In the genomic region with DNA sequence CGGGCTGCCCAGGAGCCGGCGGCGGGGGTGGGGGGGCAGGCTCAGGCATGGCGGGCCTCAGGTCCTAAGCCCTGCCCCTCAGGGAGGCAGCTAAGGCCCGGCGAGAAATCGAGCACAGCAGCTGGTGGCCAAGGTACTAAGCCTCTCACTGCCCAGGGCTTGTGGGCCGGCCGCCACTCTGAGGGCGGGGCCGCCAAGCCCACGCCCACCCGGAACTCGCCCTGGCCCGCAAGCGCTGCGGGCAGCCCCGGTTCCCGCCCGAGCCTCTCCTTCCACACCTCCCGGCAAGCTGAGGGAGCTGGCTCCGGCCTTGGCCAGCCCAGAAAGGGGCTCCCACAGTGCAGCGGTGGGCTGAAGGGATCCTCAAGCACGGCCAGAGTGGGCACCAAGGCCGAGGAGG, we compare ENCODE assay signal across 30 cellular contexts. TPM values are rescaled to one million over a fixed set of nuclear protein-coding genes. Genes with fewer than 3 reads are reported as not detected.
"Had no signal": no experiment of that assay in that cellular context is flagged by ENCODE, and none has a peak within 500 bp of the region (broad histone marks: within the 10 kb centered on the region; RNA-seq: fewer than 3 reads in every experiment).

No MANE protein-coding gene starts in this region.

- H3K9me3 Mint-ChIP-seq: stimulated activated effector memory CD8-positive, alpha-beta T cell treated with anti-CD3 and anti-CD28 coated beads, Interleukin-12 subunit alpha, Interleukin-12 subunit beta, amount 100 ng/mL, for 72 hours; stimulated activated memory B cell treated with anti-CD40 and anti-IgM and Interleukin-4, amounts not matched to agents 10 μg/mL and 1 μg/mL and 100 μg/mL, for 72 hours; stimulated activated naive CD8-positive, alpha-beta T cell treated with anti-CD3 and anti-CD28 coated beads, Interleukin-15, Interleukin-2, amounts not matched to agents 100 ng/mL and 50 ng/mL, for 24 hours; type B pancreatic cell had no signal

- H3K27ac Mint-ChIP-seq: stimulated activated effector memory CD8-positive, alpha-beta T cell treated with anti-CD3 and anti-CD28 coated beads, Interleukin-12 subunit alpha, Interleukin-12 subunit beta, amount 100 ng/mL, for 72 hours; stimulated activated memory B cell treated with anti-CD40 and anti-IgM and Interleukin-4, amounts not matched to agents 10 μg/mL and 1 μg/mL and 100 μg/mL, for 72 hours; stimulated activated naive B cell treated with anti-CD40 and anti-IgM and Interleukin-4, amounts not matched to agents 10 μg/mL and 1 μg/mL and 100 μg/mL, for 72 hours; stimulated activated naive CD8-positive, alpha-beta T cell treated with anti-CD3 and anti-CD28 coated beads, Interleukin-15, amount 100 ng/mL, for 72 hours; stimulated activated naive CD8-positive, alpha-beta T cell treated with anti-CD3 and anti-CD28 coated beads, Interleukin-15, Interleukin-2, amounts not matched to agents 100 ng/mL and 50 ng/mL, for 24 hours; type B pancreatic cell had no signal

- ATAC-seq: stimulated activated effector memory CD8-positive, alpha-beta T cell treated with anti-CD3 and anti-CD28 coated beads, Interleukin-12 subunit alpha, Interleukin-12 subunit beta, amount 100 ng/mL, for 72 hours; stimulated activated memory B cell treated with anti-CD40 and anti-IgM and Interleukin-4, amounts not matched to agents 10 μg/mL and 1 μg/mL and 100 μg/mL, for 72 hours; stimulated activated naive B cell treated with anti-CD40 and anti-IgM and Interleukin-4, amounts not matched to agents 10 μg/mL and 1 μg/mL and 100 μg/mL, for 72 hours; stimulated activated naive CD8-positive, alpha-beta T cell treated with anti-CD3 and anti-CD28 coated beads, Interleukin-15, amount 100 ng/mL, for 72 hours; stimulated activated naive CD8-positive, alpha-beta T cell treated with anti-CD3 and anti-CD28 coated beads, Interleukin-15, Interleukin-2, amounts not matched to agents 100 U/mL and 50 U/mL, for 24 hours; upper lobe of right lung had no signal

- H3K36me3 Mint-ChIP-seq: stimulated activated effector memory CD8-positive, alpha-beta T cell treated with anti-CD3 and anti-CD28 coated beads, Interleukin-12 subunit alpha, Interleukin-12 subunit beta, amount 100 ng/mL, for 72 hours; stimulated activated memory B cell treated with anti-CD40 and anti-IgM and Interleukin-4, amounts not matched to agents 10 μg/mL and 1 μg/mL and 100 μg/mL, for 72 hours; stimulated activated naive B cell treated with anti-CD40 and anti-IgM and Interleukin-4, amounts not matched to agents 10 μg/mL and 1 μg/mL and 100 μg/mL, for 72 hours; type B pancreatic cell had no signal

- H3K27me3 ChIP-seq: suprapubic skin, thyroid gland, tibial artery, tibial nerve, transverse colon, upper lobe of left lung, uterus, vagina had no signal

- FAIRE-seq: urothelium cell line had no signal

- H3K9me3 ChIP-seq: suprapubic skin, thoracic aorta, thyroid gland, tibial artery, tibial nerve, transverse colon, upper lobe of left lung, upper lobe of right lung, uterus, vagina had no signal

- H3K27ac ChIP-seq: stomach, suprapubic skin, thoracic aorta, thyroid gland, tibial artery, tibial nerve, transverse colon, upper lobe of left lung, upper lobe of right lung, uterus, vagina had no signal

- H3K4me1 ChIP-seq: suprapubic skin, tibial artery, tibial nerve, transverse colon, upper lobe of left lung, upper lobe of right lung, uterus, vagina had no signal

- H3K4me1 Mint-ChIP-seq: stimulated activated effector memory CD8-positive, alpha-beta T cell treated with anti-CD3 and anti-CD28 coated beads, Interleukin-12 subunit alpha, Interleukin-12 subunit beta, amount 100 ng/mL, for 72 hours; stimulated activated memory B cell treated with anti-CD40 and anti-IgM and Interleukin-4, amounts not matched to agents 10 μg/mL and 1 μg/mL and 100 μg/mL, for 72 hours; stimulated activated naive B cell treated with anti-CD40 and anti-IgM and Interleukin-4, amounts not matched to agents 10 μg/mL and 1 μg/mL and 100 μg/mL, for 72 hours; stimulated activated naive CD8-positive, alpha-beta T cell treated with anti-CD3 and anti-CD28 coated beads, Interleukin-15, amount 100 ng/mL, for 72 hours had no signal

- H3K4me3 ChIP-seq: stomach, suprapubic skin, thoracic aorta, thyroid gland, tibial artery, tibial nerve, transverse colon, upper lobe of left lung, upper lobe of right lung, uterus, vagina had no signal

- H3K4me3 Mint-ChIP-seq: stimulated activated effector memory CD8-positive, alpha-beta T cell treated with anti-CD3 and anti-CD28 coated beads, Interleukin-12 subunit alpha, Interleukin-12 subunit beta, amount 100 ng/mL, for 72 hours; stimulated activated memory B cell treated with anti-CD40 and anti-IgM and Interleukin-4, amounts not matched to agents 10 μg/mL and 1 μg/mL and 100 μg/mL, for 72 hours; stimulated activated naive B cell treated with anti-CD40 and anti-IgM and Interleukin-4, amounts not matched to agents 10 μg/mL and 1 μg/mL and 100 μg/mL, for 72 hours; stimulated activated naive CD8-positive, alpha-beta T cell treated with anti-CD3 and anti-CD28 coated beads, Interleukin-15, amount 100 ng/mL, for 72 hours; stimulated activated naive CD8-positive, alpha-beta T cell treated with anti-CD3 and anti-CD28 coated beads, Interleukin-15, Interleukin-2, amounts not matched to agents 100 ng/mL and 50 ng/mL, for 24 hours; type B pancreatic cell had no signal

- DNase-seq: stimulated activated CD4-positive, alpha-beta T cell treated with anti-CD3 and anti-CD28 coated beads, Interleukin-2, amount 100 ng/mL, for 48 hours; stimulated activated CD4-positive, alpha-beta T cell treated with anti-CD3 and anti-CD28 coated beads, Interleukin-4, amount 100 ng/mL, for 1 hour; stimulated activated CD4-positive, alpha-beta T cell treated with anti-CD3 and anti-CD28 coated beads, Interleukin-4, amount 100 ng/mL, for 24 hours; stimulated activated CD4-positive, alpha-beta T cell treated with anti-CD3 and anti-CD28 coated beads, Interleukin-4, amount 100 ng/mL, for 4 hours; stimulated activated CD8-positive, alpha-beta memory T cell treated with anti-CD3 and anti-CD28 coated beads, Interleukin-4, amount 100 ng/mL, for 48 hours; stimulated activated naive B cell treated with anti-CD40 and anti-IgM and Interleukin-4, amounts not matched to agents 10 μg/mL and 1 μg/mL and 100 μg/mL, for 72 hours; stimulated activated naive CD4-positive, alpha-beta T cell; stimulated activated naive CD4-positive, alpha-beta T cell treated with Interleukin-2 at 50 U/mL for 16 hours; stimulated activated naive CD8-positive, alpha-beta T cell treated with anti-CD3 and anti-CD28 coated beads, Interleukin-15, amount 100 ng/mL, for 72 hours; stimulated activated naive CD8-positive, alpha-beta T cell treated with anti-CD3 and anti-CD28 coated beads, Interleukin-15, Interleukin-2, amounts not matched to agents 100 U/mL and 50 U/mL, for 24 hours; stomach; substantia nigra; thyroid gland; tibial artery; transverse colon; trophoblast cell; upper lobe of right lung; uterus had no signal

- H3K36me3 ChIP-seq: stomach, suprapubic skin, thoracic aorta, thyroid gland, tibial artery, tibial nerve, transverse colon, upper lobe of left lung, upper lobe of right lung, uterus, vagina had no signal

RNA-seq across cellular contexts. Expression of a gene that starts 33.1 kb away (rescaled TPM):
- total RNA-seq: subcutaneous adipose tissue, thoracic aorta, upper lobe of left lung, upper lobe of right lung, ureter had no signal
